ENCODE assay signal across 8 cellular contexts in genomic region chr7:100837099-100837836, GRCh38. TPM values are rescaled to one million over a fixed set of nuclear protein-coding genes. Genes with fewer than 3 reads are reported as not detected.
A peak's percentile ranks its signal among the peaks of the same experiment; 100 is the strongest.
DNase-seq lines count a peak whose midpoint lies in the region; ATAC-seq, FAIRE-seq and TF ChIP-seq lines count a peak whose summit lies in the region.

No MANE protein-coding gene starts in this region.

- peak; percentile 84 for FAIRE-seq in GM12892 (lab: Jason Lieb, UNC)

- no peaks in the 10 kb centered on the region for H3K9me3 Mint-ChIP-seq in naive B cell

- peak; percentile 55 for ATAC-seq in HG03378 (IDR thresholded peaks at IDR 0.05; ENCODE audit: unreplicated experiment)
- peak; percentile 99 to 100 for ATAC-seq in naive B cell (ENCODE audit: low read depth in 2 of 2)
- ATAC-seq in GM18870 (IDR thresholded peaks at IDR 0.05; ENCODE audit: unreplicated experiment), result no peak

- DNase-seq in GM12892 (ENCODE audit: insufficient read length), result peak; percentile 80
- peak; percentile 94 for DNase-seq in OCI-M1 (lab: John Stamatoyannopoulos, UW)
- peak; percentile 53 to 60 for DNase-seq in activated T-helper 1 cell treated with anti-CD3 and anti-CD28 coated beads, Interleukin-2, amount 50 U/mL, for 16 hours (ENCODE audit: low read depth in 1 of 2, low spot score in 1 of 2)
- peak; percentile 88 for DNase-seq in fibroblast of gingiva (ENCODE audit: low read depth)
- DNase-seq in naive B cell, result peak; percentile 63
- DNase-seq in stimulated activated CD8-positive, alpha-beta memory T cell treated with anti-CD3 and anti-CD28 coated beads, Interleukin-7, amount 100 ng/mL, for 24 hours (ENCODE audit: low read depth), result peak; percentile 61

- peak overlapping the region in 5 of 6 donors; percentile 60 to 98 (median 85) for H3K27ac Mint-ChIP-seq in naive B cell

- H3K4me3 Mint-ChIP-seq in naive B cell, result peak overlapping the region; percentile 80 to 95 (median 92)

- H3K27me3 Mint-ChIP-seq in naive B cell, result peaks cover 0 to 9% (median 0%) of the 10 kb centered on the region in 3 donors

- TF ChIP-seq POLR2A in GM12892 (IDR thresholded peaks at IDR 0.05; ENCODE audit: low read depth, low read length), result peak; percentile 27; the same call in 1 of the 2 replicates

- no peaks in the 10 kb centered on the region for H3K36me3 Mint-ChIP-seq in naive B cell

- peaks cover 15 to 21% (median 18%) of the 10 kb centered on the region in 3 donors for H3K4me1 Mint-ChIP-seq in naive B cell

RNA-seq across cellular contexts. Expression of gene EPHB4, which starts 9.9 kb away (rescaled TPM):
- polyA plus RNA-seq in GM12892 (2012; ENCODE audit: missing spikeins), result 1.1 TPM
- polyA plus RNA-seq in naive B cell (ENCODE audit: low read depth in 6 of 6), result under 1 TPM in 4 of 6 donors, not detected in 2; 0.19 to 0.69 (median 0.47) TPM

RNA-seq across cellular contexts. Expression of gene SLC12A9, which starts 15.2 kb away (rescaled TPM):
- polyA plus RNA-seq in GM12892 (2012; ENCODE audit: missing spikeins), result 8.4 TPM
- 10 to 100 TPM in 4 of 6 donors, 1 to 10 TPM in 2; 7.8 to 13.1 (median 11.5) TPM for polyA plus RNA-seq in naive B cell (ENCODE audit: low read depth in 6 of 6)

RNA-seq across cellular contexts. Expression of gene TRIP6, which starts 29.9 kb away (rescaled TPM):
- polyA plus RNA-seq in GM12892 (2012; ENCODE audit: missing spikeins), result 20.9 TPM
- polyA plus RNA-seq in naive B cell (ENCODE audit: low read depth in 6 of 6), result 1 to 10 TPM; 2.1 to 5.7 (median 3.4) TPM

RNA-seq across cellular contexts. Expression of gene SRRT, which starts 37.6 kb away (rescaled TPM):
- polyA plus RNA-seq in GM12892 (2012; ENCODE audit: missing spikeins), result 88.0 TPM
- 10 to 100 TPM; 17.5 to 79.0 (median 46.0) TPM for polyA plus RNA-seq in naive B cell (ENCODE audit: low read depth in 6 of 6)

RNA-seq across cellular contexts. Expression of gene UFSP1, which starts 52.2 kb away (rescaled TPM):
- polyA plus RNA-seq in GM12892 (2012; ENCODE audit: missing spikeins), result 0.74 TPM
- polyA plus RNA-seq in naive B cell (ENCODE audit: low read depth in 6 of 6), result 1 to 10 TPM in 3 of 6 donors, under 1 TPM in 2, not detected in 1; 0.34 to 2.5 (median 1.7) TPM
